ENCODE assay signal across 12 cellular contexts in the genomic region with DNA sequence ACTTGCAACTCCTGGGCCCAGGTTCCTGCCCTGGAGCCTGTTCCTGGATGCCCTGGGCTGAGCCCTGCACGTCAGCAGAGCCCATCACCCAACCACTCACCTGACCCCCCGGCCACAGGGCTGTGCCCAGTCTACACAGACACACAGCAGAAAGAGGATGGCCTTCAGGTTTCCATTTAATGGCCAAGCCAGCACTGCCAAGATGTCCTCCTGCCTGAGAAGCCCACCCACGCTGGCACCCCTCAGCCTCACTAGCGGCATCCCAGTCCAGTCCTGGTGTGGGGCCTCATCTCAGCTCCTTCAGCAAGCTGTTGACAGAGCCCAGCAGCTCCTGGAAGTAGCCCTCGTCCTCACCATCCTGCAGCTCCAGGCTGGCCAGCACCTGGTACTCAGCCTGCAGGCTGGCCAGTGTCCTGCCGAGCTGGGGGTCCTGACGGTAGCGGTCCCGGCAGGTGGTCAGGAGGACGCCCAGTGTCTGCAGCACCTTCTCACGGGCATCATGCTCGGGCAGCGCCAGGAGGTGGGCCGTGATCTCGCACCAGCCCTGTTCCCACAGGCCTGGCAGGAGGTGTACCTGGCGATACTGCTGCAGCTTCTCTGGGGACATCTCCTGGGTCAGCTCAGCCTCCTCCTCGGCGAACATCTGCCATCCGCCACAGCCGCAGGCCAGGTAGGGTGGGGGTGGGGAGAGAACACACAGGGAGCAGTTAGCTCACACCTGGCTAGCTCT.
"Had no signal": no experiment of that assay in that cellular context is flagged by ENCODE, and none has a peak within 500 bp of the region (broad histone marks: within the 10 kb centered on the region; RNA-seq: fewer than 3 reads in every experiment).

No MANE protein-coding gene starts in this region.

- DNase-seq: activated CD4-positive, alpha-beta T cell treated with anti-CD3 and anti-CD28 coated beads, Interleukin-2, amount 10 ng/mL, durations not matched to agents 7 days and 5 days; activated CD8-positive, alpha-beta memory T cell treated with anti-CD3 and anti-CD28 coated beads for 24 hours; activated naive CD4-positive, alpha-beta T cell; activated naive CD8-positive, alpha-beta T cell treated with anti-CD3 and anti-CD28 coated beads, Interleukin-2, amount 10 ng/mL, durations not matched to agents 7 days and 5 days; aorta; heart right ventricle; left colon; stimulated activated CD4-positive, alpha-beta T cell treated with anti-CD3 and anti-CD28 coated beads, Interleukin-2, amount 100 ng/mL, for 48 hours had no signal

- H3K36me3 ChIP-seq: pancreas had no signal

- H3K27me3 ChIP-seq: gastroesophageal sphincter, heart right ventricle, pancreas had no signal

- H3K4me3 ChIP-seq: gastroesophageal sphincter, heart right ventricle, lung, pancreas had no signal

- ATAC-seq: gastroesophageal sphincter; left colon; stimulated activated memory B cell treated with anti-CD40 and anti-IgM and Interleukin-4, amounts not matched to agents 10 μg/mL and 1 μg/mL and 100 μg/mL, for 72 hours had no signal

- H3K9me3 ChIP-seq: gastroesophageal sphincter, heart right ventricle, pancreas had no signal

- H3K27ac ChIP-seq: gastroesophageal sphincter, heart right ventricle had no signal
